Comparison of ENCODE assay signal across 16 cellular contexts in the genomic region with DNA sequence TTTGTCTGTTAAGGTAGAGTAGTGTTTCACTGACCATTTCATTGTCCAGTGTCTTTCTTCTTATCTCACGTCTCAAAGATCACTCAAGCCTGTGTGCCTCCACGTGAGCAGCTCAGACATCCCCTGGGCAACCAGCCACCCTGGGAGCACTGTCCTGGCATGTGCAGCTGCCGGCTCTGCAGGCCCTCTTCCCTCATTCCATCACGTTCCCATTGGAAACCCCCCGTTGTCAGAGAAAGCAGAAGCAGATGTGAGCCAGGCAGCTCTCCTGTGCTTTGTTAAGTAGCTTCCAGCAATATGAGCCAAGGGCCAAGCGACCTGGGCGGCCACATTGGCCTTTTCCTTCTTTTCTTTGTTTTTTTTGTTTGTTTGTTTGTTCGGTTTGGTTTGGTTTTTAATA.
DNase-seq lines count a peak whose midpoint lies in the region; ATAC-seq and TF ChIP-seq lines count a peak whose summit lies in the region.
"Had no signal": no experiment of that assay in that cellular context is flagged by ENCODE, and none has a peak within 500 bp of the region (broad histone marks: within the 10 kb centered on the region; RNA-seq: fewer than 3 reads in every experiment).

No MANE protein-coding gene starts in this region.

- H3K4me2 ChIP-seq in mammary epithelial cell (ENCODE audit: insufficient read depth, low read depth, low read length) (no peak overlapping the region), neural progenitor cell (no peak overlapping the region)
- H3K4me2 ChIP-seq: KMS-11 had no signal

- H3K4me3 ChIP-seq in mammary epithelial cell (replicated peaks in 1 of 3; ENCODE audit: insufficient read depth in 1 of 3, low read depth in 2 of 3, low read length in 3 of 3) (no peak overlapping the region), breast epithelium (no peak overlapping the region), neural progenitor cell (no peak overlapping the region)

- H3K4me1 ChIP-seq in mammary epithelial cell (ENCODE audit: insufficient read depth, low read length) (no peaks in the 10 kb centered on the region), breast epithelium (no peaks in the 10 kb centered on the region), neural progenitor cell (peaks cover 6% of the 10 kb centered on the region)

- WGBS in mammary epithelial cell (ENCODE audit: low coverage, missing lambda C conversion rate), result 11% methylated on average over 8 of the region's 8 CpGs

- H3K9ac ChIP-seq in mammary epithelial cell (ENCODE audit: insufficient read depth, low read length) (no peak overlapping the region), neural progenitor cell (no peak overlapping the region)
- H3K9ac ChIP-seq: KMS-11 had no signal

- H3K4me1 Mint-ChIP-seq in neural progenitor cell, result peaks cover 21% of the 10 kb centered on the region

- H3K9me3 ChIP-seq in mammary epithelial cell (replicated peaks; ENCODE audit: insufficient read depth, low read length), result no peaks in the 10 kb centered on the region
- no peaks in the 10 kb centered on the region for H3K9me3 ChIP-seq in breast epithelium
- no peaks in the 10 kb centered on the region for H3K9me3 ChIP-seq in neural progenitor cell (ENCODE audit: low read depth)

- H3K27ac Mint-ChIP-seq in neural progenitor cell, result peak overlapping the region; percentile 89

- H3F3A ChIP-seq in neural progenitor cell (ENCODE audit: low read depth), result no peaks in the 10 kb centered on the region

- H4K20me1 ChIP-seq in mammary epithelial cell (ENCODE audit: insufficient read depth, low read length) (no peaks in the 10 kb centered on the region), neural progenitor cell (ENCODE audit: low read depth) (no peaks in the 10 kb centered on the region)

- ATAC-seq in HG03139 (IDR thresholded peaks at IDR 0.05; ENCODE audit: unreplicated experiment) (no peak), GM21423 (IDR thresholded peaks at IDR 0.05; ENCODE audit: unreplicated experiment) (no peak), GM19324 (IDR thresholded peaks at IDR 0.05; ENCODE audit: low FRiP score, unreplicated experiment) (no peak)
- ATAC-seq: PC-3 had no signal

- no TSS peak for BruUV-seq in mammary epithelial cell (replicated peaks; lab: Mats Ljungman, UMichigan)

- no peaks in the 10 kb centered on the region for H3K27me3 ChIP-seq in mammary epithelial cell (ENCODE audit: insufficient read depth, low read length)
- peaks cover 0 to 2% of the 10 kb centered on the region in 2 donors for H3K27me3 ChIP-seq in breast epithelium
- no peaks in the 10 kb centered on the region for H3K27me3 ChIP-seq in neural progenitor cell

- H3K4me3 Mint-ChIP-seq in neural progenitor cell, result no peak overlapping the region

- H3K27ac ChIP-seq in mammary epithelial cell (ENCODE audit: insufficient read depth, low read depth, low read length) (no peak overlapping the region), breast epithelium (no peak overlapping the region), neural progenitor cell (no peak overlapping the region)
- H3K27ac ChIP-seq: 22Rv1, KMS-11 had no signal

- no peaks in the 10 kb centered on the region for H3K27me3 Mint-ChIP-seq in neural progenitor cell (ENCODE audit: insufficient read depth, low read depth)

- H3K36me3 Mint-ChIP-seq in neural progenitor cell, result no peaks in the 10 kb centered on the region

- intact Hi-C loops in mammary epithelial cell (cut with micrococcal nuclease) (no loop called here), breast epithelium (cut with DNase I; ENCODE audit: low total_unique reads) (no loop called here)

- H2AFZ ChIP-seq in mammary epithelial cell (ENCODE audit: low read depth, low read length) (peak overlapping the region; percentile 15), neural progenitor cell (replicated peaks) (peak overlapping the region; percentile 68)

- CTCF ChIA-PET in mammary epithelial cell (lab: Charles Lee; ENCODE audit: low non-redundant PET), result no interaction called here

- DNase-seq in mammary epithelial cell (no peak), breast epithelium (ENCODE audit: low spot score in 2 of 2) (no peak), ecto neural progenitor cell (ENCODE audit: low spot score) (peak; percentile 57), neural progenitor cell (ENCODE audit: low spot score) (no peak), NCI-H748 treated with DMSO at 0.1 percent for 48 hours (lab: John Stamatoyannopoulos, UW) (no peak)
- DNase-seq: GF-D8, GOT3, NCI-H1436, NCI-H2029 treated with DMSO at 0.1 percent for 48 hours, NCI-H774, PC-3 had no signal

- H3K36me3 ChIP-seq in mammary epithelial cell (ENCODE audit: insufficient read depth, low read length) (no peaks in the 10 kb centered on the region), breast epithelium (no peaks in the 10 kb centered on the region), neural progenitor cell (no peaks in the 10 kb centered on the region)

- in situ Hi-C loops in mammary epithelial cell (cut with MboI; ENCODE audit: low sequenced_read_pairs in 2 of 2), result no loop called here

- TF ChIP-seq POLR2A in breast epithelium (IDR thresholded peaks at IDR 0.05), result no peak

- H3K9me3 Mint-ChIP-seq in neural progenitor cell, result no peaks in the 10 kb centered on the region

- dilution Hi-C loops in mammary epithelial cell (cut with HindIII; ENCODE audit: low sequenced_read_pairs), result no loop called here

- H3K79me2 ChIP-seq in mammary epithelial cell (ENCODE audit: insufficient read depth, low read length) (no peaks in the 10 kb centered on the region), neural progenitor cell (ENCODE audit: low read depth) (no peaks in the 10 kb centered on the region)

- TF ChIP-seq CTCF in mammary epithelial cell (conservative IDR thresholded peaks at IDR 0.05 in 1 of 2, IDR thresholded peaks at IDR 0.05 in 1 of 2; ENCODE audit: extremely low read depth in 1 of 2, insufficient read depth in 1 of 2, low read depth in 1 of 2, low read length in 2 of 2), result no peak
- no peak for TF ChIP-seq CTCF in breast epithelium (IDR thresholded peaks at IDR 0.05)
- TF ChIP-seq CTCF in neural progenitor cell (IDR thresholded peaks at IDR 0.05), result no peak
